ENCODE assay signal across 13 cellular contexts in the genomic region with DNA sequence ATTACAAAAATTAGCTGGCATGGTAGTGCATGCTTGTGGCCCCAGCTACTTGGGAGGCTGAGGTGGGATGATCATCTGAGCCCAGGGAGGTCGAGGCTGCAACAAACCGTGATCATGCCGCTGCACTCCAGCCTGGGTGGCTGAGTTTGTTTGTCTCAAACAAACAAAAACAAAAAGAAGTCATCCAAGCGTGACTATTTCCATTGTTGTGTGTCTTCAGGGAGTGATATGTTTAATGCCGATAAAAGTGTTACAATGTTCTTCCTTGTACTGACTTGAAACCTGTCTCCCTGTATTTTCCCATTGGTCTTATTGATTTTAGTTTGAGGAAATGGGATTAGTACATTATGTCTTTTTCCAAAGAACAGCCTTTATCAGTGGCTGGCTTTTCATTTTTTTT.
"Had no signal": no experiment of that assay in that cellular context is flagged by ENCODE, and none has a peak within 500 bp of the region (broad histone marks: within the 10 kb centered on the region; RNA-seq: fewer than 3 reads in every experiment).

No MANE protein-coding gene starts in this region.

- H3K79me2 ChIP-seq: parathyroid adenoma had no signal

- H3K9me3 ChIP-seq: ascending aorta, gastrocnemius medialis, transverse colon, vagina had no signal

- H3K4me1 ChIP-seq: ascending aorta, gastrocnemius medialis, parathyroid adenoma, vagina had no signal

- H3K36me3 ChIP-seq: ascending aorta, gastrocnemius medialis, transverse colon, vagina had no signal

- H3K4me3 ChIP-seq: ascending aorta, gastrocnemius medialis, transverse colon, vagina had no signal

- H3K27ac ChIP-seq: ascending aorta, gastrocnemius medialis, parathyroid adenoma, vagina had no signal

- DNase-seq: activated CD4-positive, alpha-beta T cell treated with anti-CD3 and anti-CD28 coated beads for 1 hour; activated CD4-positive, alpha-beta T cell treated with anti-CD3 and anti-CD28 coated beads, Interleukin-2, amount 50 U/mL, for 48 hours; activated naive CD4-positive, alpha-beta T cell treated with anti-CD3 and anti-CD28 coated beads for 36 hours; activated naive CD8-positive, alpha-beta T cell treated with anti-CD3 and anti-CD28 coated beads, Interleukin-2, amount 50 U/mL, for 24 hours; gastrocnemius medialis; midbrain; naive B cell; stimulated activated CD4-positive, alpha-beta T cell treated with anti-CD3 and anti-CD28 coated beads, Interleukin-12 subunit alpha, Interleukin-12 subunit beta, amount 100 ng/mL, for 4 hours; transverse colon had no signal

- H2AFZ ChIP-seq: parathyroid adenoma had no signal

- ATAC-seq: activated naive CD8-positive, alpha-beta T cell treated with anti-CD3 and anti-CD28 coated beads, Interleukin-2, amount 50 U/mL, for 24 hours; gastrocnemius medialis; stimulated activated effector memory CD8-positive, alpha-beta T cell treated with anti-CD3 and anti-CD28 coated beads, Interleukin-12 subunit alpha, Interleukin-12 subunit beta, amount 100 ng/mL, for 72 hours had no signal

- H3K9ac ChIP-seq: parathyroid adenoma had no signal

- H3K27me3 ChIP-seq: ascending aorta, gastrocnemius medialis, transverse colon, vagina had no signal
